Comparison of ENCODE assay signal across 1 cellular context in the genomic region with DNA sequence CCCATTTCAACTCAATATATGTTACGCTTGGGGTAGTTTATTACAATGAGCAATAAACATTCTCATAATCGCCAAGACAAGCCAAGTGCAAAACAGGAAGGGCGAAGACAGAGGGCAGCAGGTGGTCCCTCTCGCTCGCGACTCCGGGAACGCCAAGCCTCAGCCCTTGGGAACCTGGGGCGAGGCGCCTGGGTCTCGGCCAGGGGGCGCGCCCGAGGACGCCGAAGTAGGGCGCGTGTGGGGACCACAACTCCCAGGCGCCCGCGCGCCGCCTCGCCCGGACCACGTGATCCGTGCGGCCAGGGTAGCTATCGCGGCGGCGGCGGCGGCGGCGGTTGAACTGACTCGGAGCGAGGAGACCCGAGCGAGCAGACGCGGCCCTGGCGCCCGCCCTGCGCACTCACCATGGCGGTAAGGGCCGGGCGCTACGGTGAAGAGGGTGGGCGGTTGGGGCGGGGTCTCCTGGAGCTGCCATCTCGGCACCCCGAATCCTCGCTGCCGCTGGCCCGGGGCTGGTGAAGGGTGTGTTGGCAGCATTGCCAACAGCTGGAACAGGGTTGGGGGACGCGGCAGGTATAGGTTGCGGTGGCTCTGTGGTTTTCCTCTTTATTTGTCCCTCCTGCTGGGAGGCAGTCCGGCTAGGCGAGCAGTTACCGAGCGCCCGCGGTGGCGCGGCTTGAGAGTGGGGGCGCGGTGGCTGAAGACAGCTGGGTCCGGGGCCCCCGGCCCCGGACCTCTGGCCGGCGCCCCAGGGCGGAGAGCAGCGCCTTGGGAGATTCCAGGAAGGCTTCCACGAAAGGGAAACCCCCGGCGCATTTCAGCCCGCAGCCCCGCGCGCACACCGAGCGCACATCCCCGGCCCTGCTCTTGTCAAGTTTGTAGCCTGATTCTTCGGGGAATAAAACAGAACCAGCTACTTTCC.
TF ChIP-seq lines count a peak whose summit lies in the region.

A gene with protein sequence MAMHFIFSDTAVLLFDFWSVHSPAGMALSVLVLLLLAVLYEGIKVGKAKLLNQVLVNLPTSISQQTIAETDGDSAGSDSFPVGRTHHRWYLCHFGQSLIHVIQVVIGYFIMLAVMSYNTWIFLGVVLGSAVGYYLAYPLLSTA (plus strand): TSS at position 338 of the 922 bp plus-strand sequence. CDS start 68 bp downstream, at position 406.

TF ChIP-seq in HepG2, 621 proteins besides CTCF, POLR2A, EP300 and RAD21 (continued from another document and continues in another):
- TF ChIP-seq, protein P1, sequence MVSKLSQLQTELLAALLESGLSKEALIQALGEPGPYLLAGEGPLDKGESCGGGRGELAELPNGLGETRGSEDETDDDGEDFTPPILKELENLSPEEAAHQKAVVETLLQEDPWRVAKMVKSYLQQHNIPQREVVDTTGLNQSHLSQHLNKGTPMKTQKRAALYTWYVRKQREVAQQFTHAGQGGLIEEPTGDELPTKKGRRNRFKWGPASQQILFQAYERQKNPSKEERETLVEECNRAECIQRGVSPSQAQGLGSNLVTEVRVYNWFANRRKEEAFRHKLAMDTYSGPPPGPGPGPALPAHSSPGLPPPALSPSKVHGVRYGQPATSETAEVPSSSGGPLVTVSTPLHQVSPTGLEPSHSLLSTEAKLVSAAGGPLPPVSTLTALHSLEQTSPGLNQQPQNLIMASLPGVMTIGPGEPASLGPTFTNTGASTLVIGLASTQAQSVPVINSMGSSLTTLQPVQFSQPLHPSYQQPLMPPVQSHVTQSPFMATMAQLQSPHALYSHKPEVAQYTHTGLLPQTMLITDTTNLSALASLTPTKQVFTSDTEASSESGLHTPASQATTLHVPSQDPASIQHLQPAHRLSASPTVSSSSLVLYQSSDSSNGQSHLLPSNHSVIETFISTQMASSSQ (IDR thresholded peaks at IDR 0.05; ENCODE audit: low read depth) = no peak
- TF ChIP-seq, protein P1 (CRISPR knock-in tag; IDR thresholded peaks at IDR 0.05; ENCODE audit: borderline replicate concordance) = peak; percentile 43; the same call in 1 of the 2 replicates
- no peak for TF ChIP-seq SRSF4 (IDR thresholded peaks at IDR 0.05; ENCODE audit: low read depth, low read length, poor library complexity, severe bottlenecking)
- TF ChIP-seq, protein P2, sequence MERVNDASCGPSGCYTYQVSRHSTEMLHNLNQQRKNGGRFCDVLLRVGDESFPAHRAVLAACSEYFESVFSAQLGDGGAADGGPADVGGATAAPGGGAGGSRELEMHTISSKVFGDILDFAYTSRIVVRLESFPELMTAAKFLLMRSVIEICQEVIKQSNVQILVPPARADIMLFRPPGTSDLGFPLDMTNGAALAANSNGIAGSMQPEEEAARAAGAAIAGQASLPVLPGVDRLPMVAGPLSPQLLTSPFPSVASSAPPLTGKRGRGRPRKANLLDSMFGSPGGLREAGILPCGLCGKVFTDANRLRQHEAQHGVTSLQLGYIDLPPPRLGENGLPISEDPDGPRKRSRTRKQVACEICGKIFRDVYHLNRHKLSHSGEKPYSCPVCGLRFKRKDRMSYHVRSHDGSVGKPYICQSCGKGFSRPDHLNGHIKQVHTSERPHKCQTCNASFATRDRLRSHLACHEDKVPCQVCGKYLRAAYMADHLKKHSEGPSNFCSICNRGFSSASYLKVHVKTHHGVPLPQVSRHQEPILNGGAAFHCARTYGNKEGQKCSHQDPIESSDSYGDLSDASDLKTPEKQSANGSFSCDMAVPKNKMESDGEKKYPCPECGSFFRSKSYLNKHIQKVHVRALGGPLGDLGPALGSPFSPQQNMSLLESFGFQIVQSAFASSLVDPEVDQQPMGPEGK (CRISPR knock-in tag; IDR thresholded peaks at IDR 0.05) = no peak
- TF ChIP-seq NKX3-1 (CRISPR knock-in tag; IDR thresholded peaks at IDR 0.05) = no peak
- TF ChIP-seq ZNF234 (CRISPR knock-in tag; conservative IDR thresholded peaks at IDR 0.05) = no peak
- TF ChIP-seq, protein P3, sequence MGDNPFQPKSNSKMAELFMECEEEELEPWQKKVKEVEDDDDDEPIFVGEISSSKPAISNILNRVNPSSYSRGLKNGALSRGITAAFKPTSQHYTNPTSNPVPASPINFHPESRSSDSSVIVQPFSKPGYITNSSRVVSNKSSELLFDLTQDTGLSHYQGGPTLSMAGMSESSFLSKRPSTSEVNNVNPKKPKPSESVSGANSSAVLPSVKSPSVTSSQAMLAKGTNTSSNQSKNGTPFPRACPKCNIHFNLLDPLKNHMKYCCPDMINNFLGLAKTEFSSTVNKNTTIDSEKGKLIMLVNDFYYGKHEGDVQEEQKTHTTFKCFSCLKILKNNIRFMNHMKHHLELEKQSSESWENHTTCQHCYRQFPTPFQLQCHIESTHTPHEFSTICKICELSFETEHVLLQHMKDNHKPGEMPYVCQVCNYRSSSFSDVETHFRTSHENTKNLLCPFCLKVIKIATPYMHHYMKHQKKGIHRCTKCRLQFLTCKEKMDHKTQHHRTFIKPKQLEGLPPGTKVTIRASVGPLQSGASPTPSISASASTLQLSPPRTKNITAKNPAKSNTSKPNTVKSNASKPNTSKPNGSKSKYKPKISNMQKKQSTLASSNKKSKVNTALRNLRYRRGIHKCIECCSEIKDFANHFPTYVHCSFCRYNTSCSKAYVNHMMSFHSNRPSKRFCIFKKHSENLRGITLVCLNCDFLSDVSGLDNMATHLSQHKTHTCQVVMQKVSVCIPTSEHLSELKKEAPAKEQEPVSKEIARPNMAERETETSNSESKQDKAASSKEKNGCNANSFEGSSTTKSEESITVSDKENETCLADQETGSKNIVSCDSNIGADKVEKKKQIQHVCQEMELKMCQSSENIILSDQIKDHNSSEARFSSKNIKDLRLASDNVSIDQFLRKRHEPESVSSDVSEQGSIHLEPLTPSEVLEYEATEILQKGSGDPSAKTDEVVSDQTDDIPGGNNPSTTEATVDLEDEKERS (CRISPR knock-in tag; IDR thresholded peaks at IDR 0.05) = no peak
- peak; percentile 54; the same call in 1 of the 2 replicates for TF ChIP-seq MEIS2 (CRISPR knock-in tag; IDR thresholded peaks at IDR 0.05)
- no peak for TF ChIP-seq NR2F1 (CRISPR knock-in tag; IDR thresholded peaks at IDR 0.05)
- TF ChIP-seq, protein P4, sequence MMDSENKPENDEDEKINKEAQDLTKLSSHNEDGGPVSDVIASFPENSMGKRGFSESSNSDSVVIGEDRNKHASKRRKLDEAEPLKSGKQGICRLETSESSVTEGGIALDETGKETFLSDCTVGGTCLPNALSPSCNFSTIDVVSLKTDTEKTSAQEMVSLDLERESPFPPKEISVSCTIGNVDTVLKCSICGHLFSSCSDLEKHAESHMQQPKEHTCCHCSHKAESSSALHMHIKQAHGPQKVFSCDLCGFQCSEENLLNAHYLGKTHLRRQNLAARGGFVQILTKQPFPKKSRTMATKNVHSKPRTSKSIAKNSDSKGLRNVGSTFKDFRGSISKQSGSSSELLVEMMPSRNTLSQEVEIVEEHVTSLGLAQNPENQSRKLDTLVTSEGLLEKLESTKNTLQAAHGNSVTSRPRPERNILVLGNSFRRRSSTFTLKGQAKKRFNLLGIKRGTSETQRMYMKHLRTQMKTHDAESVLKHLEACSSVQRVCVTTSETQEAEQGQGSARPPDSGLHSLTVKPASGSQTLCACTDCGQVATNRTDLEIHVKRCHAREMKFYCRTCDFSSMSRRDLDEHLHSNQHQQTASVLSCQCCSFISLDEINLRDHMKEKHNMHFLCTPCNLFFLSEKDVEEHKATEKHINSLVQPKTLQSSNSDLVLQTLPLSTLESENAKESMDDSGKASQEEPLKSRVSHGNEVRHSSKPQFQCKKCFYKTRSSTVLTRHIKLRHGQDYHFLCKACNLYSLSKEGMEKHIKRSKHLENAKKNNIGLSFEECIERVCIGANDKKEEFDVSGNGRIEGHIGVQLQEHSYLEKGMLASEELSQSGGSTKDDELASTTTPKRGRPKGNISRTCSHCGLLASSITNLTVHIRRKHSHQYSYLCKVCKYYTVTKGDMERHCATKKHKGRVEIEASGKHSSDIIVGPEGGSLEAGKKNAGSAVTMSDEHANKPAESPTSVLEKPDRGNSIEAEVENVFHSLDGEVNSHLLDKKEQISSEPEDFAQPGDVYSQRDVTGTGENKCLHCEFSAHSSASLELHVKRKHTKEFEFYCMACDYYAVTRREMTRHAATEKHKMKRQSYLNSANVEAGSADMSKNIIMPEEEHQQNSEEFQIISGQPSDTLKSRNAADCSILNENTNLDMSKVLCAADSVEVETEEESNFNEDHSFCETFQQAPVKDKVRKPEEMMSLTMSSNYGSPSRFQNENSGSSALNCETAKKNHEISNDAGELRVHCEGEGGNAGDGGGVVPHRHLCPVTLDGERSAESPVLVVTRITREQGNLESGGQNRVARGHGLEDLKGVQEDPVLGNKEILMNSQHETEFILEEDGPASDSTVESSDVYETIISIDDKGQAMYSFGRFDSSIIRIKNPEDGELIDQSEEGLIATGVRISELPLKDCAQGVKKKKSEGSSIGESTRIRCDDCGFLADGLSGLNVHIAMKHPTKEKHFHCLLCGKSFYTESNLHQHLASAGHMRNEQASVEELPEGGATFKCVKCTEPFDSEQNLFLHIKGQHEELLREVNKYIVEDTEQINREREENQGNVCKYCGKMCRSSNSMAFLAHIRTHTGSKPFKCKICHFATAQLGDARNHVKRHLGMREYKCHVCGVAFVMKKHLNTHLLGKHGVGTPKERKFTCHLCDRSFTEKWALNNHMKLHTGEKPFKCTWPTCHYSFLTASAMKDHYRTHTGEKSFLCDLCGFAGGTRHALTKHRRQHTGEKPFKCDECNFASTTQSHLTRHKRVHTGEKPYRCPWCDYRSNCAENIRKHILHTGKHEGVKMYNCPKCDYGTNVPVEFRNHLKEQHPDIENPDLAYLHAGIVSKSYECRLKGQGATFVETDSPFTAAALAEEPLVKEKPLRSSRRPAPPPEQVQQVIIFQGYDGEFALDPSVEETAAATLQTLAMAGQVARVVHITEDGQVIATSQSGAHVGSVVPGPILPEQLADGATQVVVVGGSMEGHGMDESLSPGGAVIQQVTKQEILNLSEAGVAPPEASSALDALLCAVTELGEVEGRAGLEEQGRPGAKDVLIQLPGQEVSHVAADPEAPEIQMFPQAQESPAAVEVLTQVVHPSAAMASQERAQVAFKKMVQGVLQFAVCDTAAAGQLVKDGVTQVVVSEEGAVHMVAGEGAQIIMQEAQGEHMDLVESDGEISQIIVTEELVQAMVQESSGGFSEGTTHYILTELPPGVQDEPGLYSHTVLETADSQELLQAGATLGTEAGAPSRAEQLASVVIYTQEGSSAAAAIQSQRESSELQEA (CRISPR knock-in tag; IDR thresholded peaks at IDR 0.05; ENCODE audit: not compliant biosample characterization) = peak; percentile 38
- 0 out of 2 replicates have a peak, but pooled peaks have one; percentile 23 for TF ChIP-seq HIVEP1 (CRISPR knock-in tag; IDR thresholded peaks at IDR 0.05)
- TF ChIP-seq, protein P5, sequence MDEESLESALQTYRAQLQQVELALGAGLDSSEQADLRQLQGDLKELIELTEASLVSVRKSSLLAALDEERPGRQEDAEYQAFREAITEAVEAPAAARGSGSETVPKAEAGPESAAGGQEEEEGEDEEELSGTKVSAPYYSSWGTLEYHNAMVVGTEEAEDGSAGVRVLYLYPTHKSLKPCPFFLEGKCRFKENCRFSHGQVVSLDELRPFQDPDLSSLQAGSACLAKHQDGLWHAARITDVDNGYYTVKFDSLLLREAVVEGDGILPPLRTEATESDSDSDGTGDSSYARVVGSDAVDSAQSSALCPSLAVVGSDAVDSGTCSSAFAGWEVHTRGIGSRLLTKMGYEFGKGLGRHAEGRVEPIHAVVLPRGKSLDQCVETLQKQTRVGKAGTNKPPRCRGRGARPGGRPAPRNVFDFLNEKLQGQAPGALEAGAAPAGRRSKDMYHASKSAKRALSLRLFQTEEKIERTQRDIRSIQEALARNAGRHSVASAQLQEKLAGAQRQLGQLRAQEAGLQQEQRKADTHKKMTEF (CRISPR knock-in tag; IDR thresholded peaks at IDR 0.05) = peak; percentile 82; the same call in 1 of the 2 replicates
- TF ChIP-seq ZSCAN25 (CRISPR knock-in tag; IDR thresholded peaks at IDR 0.05) = no peak
- no peak for TF ChIP-seq SP5 (CRISPR knock-in tag; IDR thresholded peaks at IDR 0.05; ENCODE audit: borderline replicate concordance, low read depth)
- TF ChIP-seq, protein P6, sequence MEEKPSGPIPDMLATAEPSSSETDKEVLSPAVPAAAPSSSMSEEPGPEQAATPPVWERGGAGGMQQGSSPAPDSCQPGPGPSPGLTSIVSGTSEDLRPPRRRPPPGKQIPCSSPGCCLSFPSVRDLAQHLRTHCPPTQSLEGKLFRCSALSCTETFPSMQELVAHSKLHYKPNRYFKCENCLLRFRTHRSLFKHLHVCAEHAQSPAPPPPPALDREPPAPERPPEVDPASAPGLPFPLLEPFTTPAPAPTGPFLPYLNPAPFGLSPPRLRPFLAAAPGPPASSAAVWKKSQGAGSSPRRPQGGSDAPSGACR (CRISPR knock-in tag; IDR thresholded peaks at IDR 0.05) = no peak
- TF ChIP-seq, protein P7, sequence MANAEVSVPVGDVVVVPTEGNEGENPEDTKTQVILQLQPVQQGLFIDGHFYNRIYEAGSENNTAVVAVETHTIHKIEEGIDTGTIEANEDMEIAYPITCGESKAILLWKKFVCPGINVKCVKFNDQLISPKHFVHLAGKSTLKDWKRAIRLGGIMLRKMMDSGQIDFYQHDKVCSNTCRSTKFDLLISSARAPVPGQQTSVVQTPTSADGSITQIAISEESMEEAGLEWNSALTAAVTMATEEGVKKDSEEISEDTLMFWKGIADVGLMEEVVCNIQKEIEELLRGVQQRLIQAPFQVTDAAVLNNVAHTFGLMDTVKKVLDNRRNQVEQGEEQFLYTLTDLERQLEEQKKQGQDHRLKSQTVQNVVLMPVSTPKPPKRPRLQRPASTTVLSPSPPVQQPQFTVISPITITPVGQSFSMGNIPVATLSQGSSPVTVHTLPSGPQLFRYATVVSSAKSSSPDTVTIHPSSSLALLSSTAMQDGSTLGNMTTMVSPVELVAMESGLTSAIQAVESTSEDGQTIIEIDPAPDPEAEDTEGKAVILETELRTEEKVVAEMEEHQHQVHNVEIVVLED (CRISPR knock-in tag; IDR thresholded peaks at IDR 0.05; ENCODE audit: borderline replicate concordance) = peak; percentile 80; the same call in 1 of the 2 replicates
- TF ChIP-seq, protein P8, sequence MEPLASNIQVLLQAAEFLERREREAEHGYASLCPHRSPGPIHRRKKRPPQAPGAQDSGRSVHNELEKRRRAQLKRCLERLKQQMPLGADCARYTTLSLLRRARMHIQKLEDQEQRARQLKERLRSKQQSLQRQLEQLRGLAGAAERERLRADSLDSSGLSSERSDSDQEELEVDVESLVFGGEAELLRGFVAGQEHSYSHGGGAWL (CRISPR knock-in tag; IDR thresholded peaks at IDR 0.05) = peak; percentile 55; the same call in 1 of the 2 replicates
- TF ChIP-seq KAT2B (IDR thresholded peaks at IDR 0.05; ENCODE audit: borderline replicate concordance, low read depth, low read length) = no peak
- no peak for TF ChIP-seq GATA4 (IDR thresholded peaks at IDR 0.05; ENCODE audit: borderline replicate concordance, low read depth)
- TF ChIP-seq FOSL1 (CRISPR knock-in tag; IDR thresholded peaks at IDR 0.05; ENCODE audit: borderline replicate concordance) = no peak
- TF ChIP-seq GABPB1 (CRISPR knock-in tag; IDR thresholded peaks at IDR 0.05) = peak; percentile 86
- no peak for TF ChIP-seq ZNF317 (CRISPR knock-in tag; IDR thresholded peaks at IDR 0.05)
- no peak for TF ChIP-seq IKZF1 (IDR thresholded peaks at IDR 0.05)
- TF ChIP-seq MEF2D (CRISPR knock-in tag; IDR thresholded peaks at IDR 0.05) = no peak
- TF ChIP-seq BRCA1 (CRISPR knock-in tag; IDR thresholded peaks at IDR 0.05) = no peak
- peak; percentile 56; the same call in 1 of the 2 replicates for TF ChIP-seq ZNF350 (CRISPR knock-in tag; IDR thresholded peaks at IDR 0.05; ENCODE audit: borderline replicate concordance, low read depth)
